ENCODE assay signal across 20 cellular contexts in genomic region chr2:138521821-138522220, GRCh38.
"Had no signal": no experiment of that assay in that cellular context is flagged by ENCODE, and none has a peak within 500 bp of the region (broad histone marks: within the 10 kb centered on the region; RNA-seq: fewer than 3 reads in every experiment).

No MANE protein-coding gene starts in this region.

- H3K27ac Mint-ChIP-seq: activated CD4-positive, alpha-beta T cell treated with anti-CD3 and anti-CD28 coated beads, Interleukin-2, amount 10 ng/mL, durations not matched to agents 24 days and 14 days; activated CD8-positive, alpha-beta T cell treated with anti-CD3 and anti-CD28 coated beads, Interleukin-2, amount 10 ng/mL, durations not matched to agents 7 days and 5 days; activated naive CD4-positive, alpha-beta T cell treated with anti-CD3 and anti-CD28 coated beads for 36 hours; activated T-cell treated with anti-CD3 and anti-CD28 coated beads, Interleukin-2, amount 50 U/mL, for 24 hours; stimulated activated naive CD8-positive, alpha-beta T cell treated with anti-CD3 and anti-CD28 coated beads, Interleukin-15, amount 100 ng/mL, for 72 hours had no signal

- H3K9me3 ChIP-seq: suprapubic skin had no signal

- H3K27me3 Mint-ChIP-seq: activated CD4-positive, alpha-beta T cell treated with anti-CD3 and anti-CD28 coated beads, Interleukin-2, amount 10 ng/mL, durations not matched to agents 24 days and 14 days; activated T-cell treated with anti-CD3 and anti-CD28 coated beads, Interleukin-2, amount 50 U/mL, for 24 hours; brain; central memory CD8-positive, alpha-beta T cell; progenitor cell of endocrine pancreas; stimulated activated naive CD8-positive, alpha-beta T cell treated with anti-CD3 and anti-CD28 coated beads, Interleukin-15, amount 100 ng/mL, for 72 hours had no signal

- H3K36me3 ChIP-seq: transverse colon had no signal

- H3K4me3 ChIP-seq: suprapubic skin, transverse colon had no signal

- H3K27ac ChIP-seq: suprapubic skin, transverse colon had no signal

- H3K4me3 Mint-ChIP-seq: activated CD4-positive, alpha-beta T cell treated with anti-CD3 and anti-CD28 coated beads, Interleukin-2, amount 10 ng/mL, durations not matched to agents 24 days and 14 days; activated CD8-positive, alpha-beta T cell treated with anti-CD3 and anti-CD28 coated beads, Interleukin-2, amount 10 ng/mL, durations not matched to agents 7 days and 5 days; activated naive CD4-positive, alpha-beta T cell treated with anti-CD3 and anti-CD28 coated beads for 36 hours; activated T-cell treated with anti-CD3 and anti-CD28 coated beads, Interleukin-2, amount 50 U/mL, for 24 hours; brain; central memory CD8-positive, alpha-beta T cell; stimulated activated naive CD8-positive, alpha-beta T cell treated with anti-CD3 and anti-CD28 coated beads, Interleukin-15, amount 100 ng/mL, for 72 hours had no signal

- DNase-seq: activated CD4-positive, alpha-beta T cell treated with anti-CD3 and anti-CD28 coated beads, Interleukin-2, amount 10 ng/mL, durations not matched to agents 24 days and 14 days; activated CD8-positive, alpha-beta T cell treated with anti-CD3 and anti-CD28 coated beads, Interleukin-2, amount 10 ng/mL, durations not matched to agents 7 days and 5 days; activated naive CD4-positive, alpha-beta T cell treated with anti-CD3 and anti-CD28 coated beads for 36 hours; activated T-cell treated with anti-CD3 and anti-CD28 coated beads, Interleukin-2, amount 50 U/mL, for 24 hours; anterior cingulate cortex; cortex of kidney; erythroblast; foreskin melanocyte; glutamatergic neuron; hippocampal formation; kidney; midbrain; stimulated activated CD4-positive, alpha-beta T cell treated with anti-CD3 and anti-CD28 coated beads, Interleukin-2, amount 100 ng/mL, for 24 hours; stimulated activated naive CD8-positive, alpha-beta T cell treated with anti-CD3 and anti-CD28 coated beads, Interleukin-15, amount 100 ng/mL, for 72 hours; transverse colon had no signal

- H3K27me3 ChIP-seq: suprapubic skin, transverse colon had no signal

- ATAC-seq: activated CD8-positive, alpha-beta T cell treated with anti-CD3 and anti-CD28 coated beads, Interleukin-2, amount 10 ng/mL, durations not matched to agents 7 days and 5 days; left lobe of liver; stimulated activated naive CD8-positive, alpha-beta T cell treated with anti-CD3 and anti-CD28 coated beads, Interleukin-15, amount 100 ng/mL, for 72 hours had no signal
